ENCODE assay signal across 8 cellular contexts in the genomic region with DNA sequence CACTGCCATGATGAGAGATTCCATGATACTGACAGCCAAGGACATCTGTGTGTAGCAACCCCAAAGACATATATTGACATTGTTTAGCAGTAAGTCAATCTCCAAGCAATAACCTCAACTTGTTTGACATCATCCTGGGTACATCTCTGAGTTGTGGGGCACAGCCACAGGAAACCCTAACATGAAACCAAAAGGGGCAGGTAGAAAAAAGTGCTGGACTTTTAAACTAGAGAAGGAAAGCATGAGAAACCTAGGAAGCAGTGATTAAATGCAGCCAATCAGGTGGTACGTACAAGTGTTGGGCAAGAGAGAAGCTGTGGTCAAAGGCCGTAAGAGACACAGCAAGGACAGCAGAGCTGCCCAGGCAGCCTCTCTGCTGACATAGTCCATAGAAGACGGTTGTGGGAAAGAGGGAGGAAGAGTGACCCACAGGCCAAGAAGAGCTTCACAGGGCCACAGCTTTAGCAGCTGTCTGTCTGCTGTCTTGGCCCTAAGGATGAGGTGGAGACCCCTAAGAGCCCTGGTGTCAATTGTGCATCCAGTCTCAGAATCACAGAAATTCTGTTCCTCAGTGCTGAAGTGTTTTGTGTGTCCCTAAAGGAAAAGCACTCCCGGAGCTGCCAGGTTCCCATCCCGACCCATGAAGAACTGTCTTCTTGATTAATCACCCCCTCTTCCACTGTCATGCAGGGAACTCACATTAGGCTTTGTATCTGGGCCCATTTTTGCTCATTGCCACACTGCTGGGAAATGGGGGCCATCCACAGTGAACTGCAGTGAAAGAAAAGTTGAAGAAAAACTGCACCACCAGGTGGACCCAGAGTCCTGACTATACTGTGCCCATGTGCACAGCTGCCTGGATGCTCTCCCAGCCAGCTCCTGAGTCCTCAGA. TPM values are rescaled to one million over a fixed set of nuclear protein-coding genes. Genes with fewer than 3 reads are reported as not detected.
DNase-seq lines count a peak whose midpoint lies in the region; ATAC-seq and TF ChIP-seq lines count a peak whose summit lies in the region.

No MANE protein-coding gene starts in this region.

- H3K23ac ChIP-seq in mesenchymal stem cell (ENCODE audit: low read length in 2 of 2), result no peak overlapping the region

- peak overlapping the region in 1 of 2 experiments; percentile 47 for H2BK12ac ChIP-seq in mesenchymal stem cell (ENCODE audit: low read length in 2 of 2)

- no peaks in the 10 kb centered on the region for H3K79me1 ChIP-seq in mesenchymal stem cell (replicated peaks; ENCODE audit: low read length, poor library complexity, severe bottlenecking)

- H3K27me3 Mint-ChIP-seq in CD4-positive, CD25-positive, alpha-beta regulatory T cell, result no peaks in the 10 kb centered on the region

- no peak overlapping the region for H2BK120ac ChIP-seq in mesenchymal stem cell (ENCODE audit: low read depth, low read length)

- TF ChIP-seq CTCF in spleen (IDR thresholded peaks at IDR 0.05 in 8 of 11, conservative IDR thresholded peaks at IDR 0.05 in 3 of 11), result peak in 3 of 11 experiments; percentile 8 to 22 (median 9)

- H2BK5ac ChIP-seq in mesenchymal stem cell (ENCODE audit: low read depth, low read length, poor library complexity, severe bottlenecking), result no peak overlapping the region

- H3K18ac ChIP-seq in mesenchymal stem cell (ENCODE audit: low read depth in 1 of 2, low read length in 2 of 2), result peak overlapping the region; percentile 35 to 90

- no peak overlapping the region for H3K4me3 Mint-ChIP-seq in CD4-positive, CD25-positive, alpha-beta regulatory T cell

- 28% methylated on average over 5 of the region's 5 CpGs for WGBS in mesenchymal stem cell
- WGBS in spleen, 5 donors, result 52 to 76% (median 64%) methylated on average over 5 of the region's 5 CpGs

- no peak overlapping the region for H3K14ac ChIP-seq in mesenchymal stem cell (ENCODE audit: low read length in 2 of 2)

- H3K4me1 Mint-ChIP-seq in CD4-positive, CD25-positive, alpha-beta regulatory T cell, result no peaks in the 10 kb centered on the region

- H2AFZ ChIP-seq in mesenchymal stem cell (ENCODE audit: low read depth, low read length), result no peak overlapping the region

- H3K27ac ChIP-seq in CD4-positive, CD25-positive, alpha-beta regulatory T cell (ENCODE audit: insufficient read depth, low read length, poor library complexity, severe bottlenecking), result no peak overlapping the region
- H3K27ac ChIP-seq in mesenchymal stem cell (ENCODE audit: low read length, poor library complexity, severe bottlenecking) (no peak overlapping the region), spleen (peak overlapping the region in 1 of 8 donors; percentile 1)

- H2BK15ac ChIP-seq in mesenchymal stem cell (ENCODE audit: low read depth, poor library complexity, severe bottlenecking), result no peak overlapping the region

- no peak overlapping the region for H4K91ac ChIP-seq in mesenchymal stem cell (ENCODE audit: low read length)

- peak overlapping the region in 1 of 2 experiments; percentile 61 for H3K4ac ChIP-seq in mesenchymal stem cell (ENCODE audit: low read depth in 1 of 2, low read length in 2 of 2)

- H4K8ac ChIP-seq in mesenchymal stem cell (ENCODE audit: low read length), result peak overlapping the region; percentile 15

- ATAC-seq in CD4-positive, CD25-positive, alpha-beta regulatory T cell (ENCODE audit: low read depth in 2 of 2), result no peak
- ATAC-seq in GM18517 (IDR thresholded peaks at IDR 0.05; ENCODE audit: unreplicated experiment), result no peak

- TF ChIP-seq POLR2A in spleen (IDR thresholded peaks at IDR 0.05), result no peak

- H3K27me3 ChIP-seq in CD4-positive, CD25-positive, alpha-beta regulatory T cell (ENCODE audit: control insufficient read depth, insufficient read depth, low read length), result no peaks in the 10 kb centered on the region
- H3K27me3 ChIP-seq in mesenchymal stem cell (ENCODE audit: control insufficient read depth in 1 of 2, insufficient read depth in 1 of 2, low read length in 2 of 2), result no peaks in the 10 kb centered on the region
- H3K27me3 ChIP-seq in spleen (replicated peaks in 1 of 7), result no peaks in the 10 kb centered on the region

- H3K27ac Mint-ChIP-seq in CD4-positive, CD25-positive, alpha-beta regulatory T cell, result peak overlapping the region in 2 of 3 donors; percentile 30 to 60

- no peak overlapping the region for H3K4me3 ChIP-seq in CD4-positive, CD25-positive, alpha-beta regulatory T cell (ENCODE audit: low read depth, low read length)
- H3K4me3 ChIP-seq in mesenchymal stem cell (ENCODE audit: insufficient read depth in 1 of 2, low read depth in 1 of 2, low read length in 2 of 2) (no peak overlapping the region), spleen (no peak overlapping the region)

- no peaks in the 10 kb centered on the region for H3K4me1 ChIP-seq in CD4-positive, CD25-positive, alpha-beta regulatory T cell (ENCODE audit: control insufficient read depth, insufficient read depth, low read length, poor library complexity, severe bottlenecking)
- H3K4me1 ChIP-seq in mesenchymal stem cell (ENCODE audit: control insufficient read depth, insufficient read depth, low read depth, low read length) (no peaks in the 10 kb centered on the region), spleen (no peaks in the 10 kb centered on the region)

- H3K4me2 ChIP-seq in mesenchymal stem cell (ENCODE audit: low read length, poor library complexity, severe bottlenecking), result no peak overlapping the region

- no peaks in the 10 kb centered on the region for H3K9me3 ChIP-seq in CD4-positive, CD25-positive, alpha-beta regulatory T cell (ENCODE audit: control insufficient read depth in 2 of 2, low read length in 2 of 2)
- H3K9me3 ChIP-seq in mesenchymal stem cell (ENCODE audit: control insufficient read depth, low read length), result no peaks in the 10 kb centered on the region
- no peaks in the 10 kb centered on the region for H3K9me3 ChIP-seq in spleen

- no peak overlapping the region for H3K9ac ChIP-seq in mesenchymal stem cell (ENCODE audit: low read length)

- no peaks in the 10 kb centered on the region for H3K36me3 ChIP-seq in CD4-positive, CD25-positive, alpha-beta regulatory T cell (ENCODE audit: control insufficient read depth, insufficient read depth, low read length)
- H3K36me3 ChIP-seq in mesenchymal stem cell (ENCODE audit: control insufficient read depth in 1 of 2, insufficient read depth in 2 of 2, low read depth in 1 of 2, low read length in 2 of 2), result no peaks in the 10 kb centered on the region
- H3K36me3 ChIP-seq in spleen, result no peaks in the 10 kb centered on the region

- peaks cover 0 to 2% (median 0%) of the 10 kb centered on the region in 7 donors for H3K9me3 Mint-ChIP-seq in CD4-positive, CD25-positive, alpha-beta regulatory T cell

- DNase-seq in CD4-positive, CD25-positive, alpha-beta regulatory T cell, result peak in 1 of 3 donors; percentile 23
- DNase-seq in H4 (ENCODE audit: low spot score), result peak; percentile 48
- DNase-seq in NCI-H460 (ENCODE audit: extremely low read depth, low read depth), result peak; percentile 26
- DNase-seq in T47D (ENCODE audit: low read depth in 1 of 2, low spot score in 1 of 2), result peak; percentile 5 to 70
- peak; percentile 84 for DNase-seq in mesenchymal stem cell
- no peak for DNase-seq in spleen
- DNase-seq in NCI-H446 treated with DMSO at 0.1 percent for 48 hours (lab: John Stamatoyannopoulos, UW), result no peak

- in situ Hi-C loops in T47D (cut with HindIII; ENCODE audit: low pct_unique_long_range_greater_than_20kb, low sequenced_read_pairs), result no loop called here

- H3K36me3 Mint-ChIP-seq in CD4-positive, CD25-positive, alpha-beta regulatory T cell, result no peaks in the 10 kb centered on the region

- intact Hi-C loops in spleen (cut with DNase I; ENCODE audit: low total_unique reads), result no loop called here

- no peak overlapping the region for H2AK5ac ChIP-seq in mesenchymal stem cell (ENCODE audit: low read length, severe bottlenecking)

RNA-seq across cellular contexts. Expression of a gene that starts 25.4 kb away (rescaled TPM):
- 10.7 TPM for total RNA-seq in CD4-positive, CD25-positive, alpha-beta regulatory T cell
- 10 to 100 TPM in 3 of 4 donors, 1 to 10 TPM in 1; 6.6 to 17.9 (median 13.2) TPM for polyA plus RNA-seq in CD4-positive, CD25-positive, alpha-beta regulatory T cell
- 14.5 and 18.5 TPM in 2 replicates for total RNA-seq in H4 (2014; rRNA removed; shearing (Covaris generic))
- 27.7 and 28.7 TPM in 2 replicates for total RNA-seq in NCI-H460 (2014; rRNA removed; shearing (Covaris generic))
- polyA plus RNA-seq in NCI-H460 (2014; cell fraction: nucleus; rRNA removed), result 16.7 and 25.6 TPM in 2 replicates
- polyA plus RNA-seq in mesenchymal stem cell (2013, experiment 1 of 2), result 21.7 TPM
- polyA plus RNA-seq in mesenchymal stem cell (2013, experiment 2 of 2), result 20.5 TPM
- total RNA-seq in spleen, result 10 to 100 TPM in 4 of 7 donors, 1 to 10 TPM in 3; 5.4 to 14.6 (median 10.5) TPM
- 10 to 100 TPM in 1 of 3 donors, 1 to 10 TPM in 2; 7.0 to 12.4 (median 8.2) TPM for polyA plus RNA-seq in spleen

Comparison
In these comparisons a context has a peak if more than half of its experiments do, and no peak if none do; other contexts are left out.
1. DNase-seq: peak in H4 (single experiment), NCI-H460 (single experiment), T47D (2 of 2) and mesenchymal stem cell (single experiment); none in spleen (single experiment) and NCI-H446 treated with DMSO at 0.1 percent for 48 hours (single experiment).